8 cellular contexts compared by ENCODE assay signal in the genomic region with DNA sequence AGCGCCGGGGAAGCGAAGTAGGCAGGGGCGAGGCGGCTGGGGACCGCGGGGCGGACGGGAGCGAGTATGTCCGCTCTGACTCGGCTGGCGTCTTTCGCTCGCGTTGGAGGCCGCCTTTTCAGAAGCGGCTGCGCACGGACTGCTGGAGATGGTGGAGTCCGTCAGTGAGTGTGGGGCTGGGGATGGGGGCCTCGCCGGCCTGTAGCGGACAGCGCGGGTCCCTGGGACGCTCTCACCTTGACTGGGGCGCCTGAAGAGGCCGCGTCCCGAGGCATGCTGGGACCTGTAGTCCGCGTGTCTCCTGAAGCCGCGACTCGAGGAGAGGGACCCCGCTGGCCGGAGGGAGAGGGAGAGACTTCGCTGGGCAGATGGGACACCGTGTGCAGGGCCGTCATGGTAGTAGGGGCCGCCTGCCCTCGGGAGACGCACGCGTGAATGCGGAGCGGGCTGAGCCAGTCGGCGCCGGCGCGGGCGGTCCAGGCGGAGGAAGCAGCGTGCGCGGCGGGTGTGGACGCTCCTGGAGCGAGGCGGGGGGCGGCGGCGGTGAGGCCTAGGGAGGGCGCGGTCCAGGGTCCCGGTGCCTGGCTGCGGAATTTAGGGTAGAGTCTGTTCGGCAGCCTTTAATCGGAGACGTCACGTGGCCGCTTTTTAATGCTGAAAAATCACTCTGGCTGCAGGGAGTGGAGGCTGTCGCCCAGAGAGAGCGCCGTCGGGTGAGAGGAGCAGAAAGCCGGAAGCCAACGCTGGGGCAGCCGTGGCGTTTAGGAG. TPM values are rescaled to one million over a fixed set of nuclear protein-coding genes. Genes with fewer than 3 reads are reported as not detected.
DNase-seq lines count a peak whose midpoint lies in the region; ATAC-seq, FAIRE-seq and TF ChIP-seq lines count a peak whose summit lies in the region.

A gene (plus strand): TSS at position 30 of the 768 bp plus-strand sequence. CDS start 37 bp downstream, at position 67.

- peak; percentile 43 to 67 (median 54) for DNase-seq in CD4-positive, alpha-beta T cell
- DNase-seq in GM19239 (ENCODE audit: insufficient read length, low spot score) (peak; percentile 83), NCI-H69 (lab: John Stamatoyannopoulos, UW) (peak; percentile 94), medulla oblongata (ENCODE audit: extremely low spot score) (peak; percentile 90)
- DNase-seq in activated CD4-positive, alpha-beta memory T cell treated with anti-CD3 and anti-CD28 coated beads for 36 hours: peak; percentile 80
- peak; percentile 46 to 59 (median 53) for DNase-seq in effector memory CD4-positive, alpha-beta T cell
- DNase-seq in stimulated activated CD8-positive, alpha-beta memory T cell treated with anti-CD3 and anti-CD28 coated beads, Interleukin-12 subunit alpha, Interleukin-12 subunit beta, amount 100 ng/mL, for 24 hours (ENCODE audit: extremely low read depth): peak; percentile 39

- H3K9me3 ChIP-seq in CD4-positive, alpha-beta T cell (ENCODE audit: control insufficient read depth, low read length): no peaks in the 10 kb centered on the region
- H3K9me3 ChIP-seq in effector memory CD4-positive, alpha-beta T cell (ENCODE audit: control insufficient read depth, low read length): no peaks in the 10 kb centered on the region

- H3K4me3 ChIP-seq in effector memory CD4-positive, alpha-beta T cell (ENCODE audit: insufficient read depth, low read depth, low read length, poor library complexity, severe bottlenecking): peak within 1 kb of the TSS; percentile 100

- no peaks in the 10 kb centered on the region for H3K27me3 Mint-ChIP-seq in CD4-positive, alpha-beta T cell
- no peaks in the 10 kb centered on the region for H3K27me3 Mint-ChIP-seq in activated CD4-positive, alpha-beta memory T cell treated with anti-CD3 and anti-CD28 coated beads for 36 hours

- peaks cover 31% of the 10 kb centered on the region for H3K36me3 Mint-ChIP-seq in CD4-positive, alpha-beta T cell (ENCODE audit: low read depth)
- peaks cover 2% of the 10 kb centered on the region for H3K36me3 Mint-ChIP-seq in activated CD4-positive, alpha-beta memory T cell treated with anti-CD3 and anti-CD28 coated beads for 36 hours

- H3K9me3 Mint-ChIP-seq in CD4-positive, alpha-beta T cell: no peaks in the 10 kb centered on the region
- H3K9me3 Mint-ChIP-seq in activated CD4-positive, alpha-beta memory T cell treated with anti-CD3 and anti-CD28 coated beads for 36 hours: no peaks in the 10 kb centered on the region

- H3K27ac ChIP-seq in CD4-positive, alpha-beta T cell (ENCODE audit: low read depth, low read length): peak within 1 kb of the TSS; percentile 91
- peak within 1 kb of the TSS; percentile 94 for H3K27ac ChIP-seq in effector memory CD4-positive, alpha-beta T cell (ENCODE audit: insufficient read depth, low read length, poor library complexity, severe bottlenecking)

- peaks cover 18% of the 10 kb centered on the region for H3K4me1 ChIP-seq in effector memory CD4-positive, alpha-beta T cell (ENCODE audit: control insufficient read depth, insufficient read depth, low read length, poor library complexity, severe bottlenecking)

- TF ChIP-seq CTCF in CD4-positive, alpha-beta T cell (IDR thresholded peaks at IDR 0.05): no peak

- POLR2A ChIA-PET in CD4-positive, alpha-beta T cell (lab: Charles Lee): interaction anchor here (0.7 to 1.6 kb wide), 9 partner anchors 11 to 318 kb away, joined by 3 to 13 read pairs (median 5); a partner anchor contains a TSS
- POLR2A ChIA-PET in activated CD4-positive, alpha-beta memory T cell treated with anti-CD3 and anti-CD28 coated beads for 36 hours (lab: Charles Lee): interaction anchor here (1.0 to 1.4 kb wide), 2 partner anchors 10 to 220 kb away, joined by 3 to 4 read pairs; no protein-coding TSS in a partner anchor

- ATAC-seq in CD4-positive, alpha-beta T cell (ENCODE audit: poor library complexity): peak; percentile 87
- peak; percentile 89 for ATAC-seq in HG03439 (IDR thresholded peaks at IDR 0.05; ENCODE audit: unreplicated experiment)

- peak within 1 kb of the TSS; percentile 100 for H3K27ac Mint-ChIP-seq in CD4-positive, alpha-beta T cell
- peak within 1 kb of the TSS; percentile 97 for H3K27ac Mint-ChIP-seq in activated CD4-positive, alpha-beta memory T cell treated with anti-CD3 and anti-CD28 coated beads for 36 hours

- peak within 1 kb of the TSS; percentile 100 for H3K4me3 Mint-ChIP-seq in CD4-positive, alpha-beta T cell
- H3K4me3 Mint-ChIP-seq in activated CD4-positive, alpha-beta memory T cell treated with anti-CD3 and anti-CD28 coated beads for 36 hours: peak within 1 kb of the TSS; percentile 95

- CTCF ChIA-PET in CD4-positive, alpha-beta T cell (lab: Charles Lee): interaction anchor here (0.7 to 1.0 kb wide), 2 partner anchors 318 to 1337 kb away, joined by 3 read pairs; a partner anchor contains a TSS
- CTCF ChIA-PET in activated CD4-positive, alpha-beta memory T cell treated with anti-CD3 and anti-CD28 coated beads for 36 hours (lab: Charles Lee): interaction anchor here (0.7 to 1.1 kb wide), 4 partner anchors 19 to 177 kb away, joined by 3 read pairs; a partner anchor contains a TSS

- intact Hi-C loops in CD4-positive, alpha-beta T cell (cut with DNase I, micrococcal nuclease): loop anchor here (1.0 to 10.0 kb wide), 4 partner anchors 24 to 1038 kb away; a partner anchor contains a TSS
- intact Hi-C loops in activated CD4-positive, alpha-beta memory T cell treated with anti-CD3 and anti-CD28 coated beads for 36 hours (cut with micrococcal nuclease): loop anchor here (1.0 to 10.0 kb wide), 6 partner anchors 24 to 858 kb away; a partner anchor contains a TSS

- no peaks in the 10 kb centered on the region for H3K36me3 ChIP-seq in effector memory CD4-positive, alpha-beta T cell (ENCODE audit: control insufficient read depth, insufficient read depth, low read length)

- FAIRE-seq in GM19239 (lab: Jason Lieb, UNC): peak; percentile 91

- H3K27me3 ChIP-seq in CD4-positive, alpha-beta T cell (ENCODE audit: control insufficient read depth, insufficient read depth, low read length): no peaks in the 10 kb centered on the region
- H3K27me3 ChIP-seq in effector memory CD4-positive, alpha-beta T cell (replicated peaks; ENCODE audit: control insufficient read depth, insufficient read depth, low read length, poor library complexity, severe bottlenecking): no peaks in the 10 kb centered on the region

- H3K4me1 Mint-ChIP-seq in CD4-positive, alpha-beta T cell (ENCODE audit: low read depth): peaks cover 38% of the 10 kb centered on the region
- peaks cover 32% of the 10 kb centered on the region for H3K4me1 Mint-ChIP-seq in activated CD4-positive, alpha-beta memory T cell treated with anti-CD3 and anti-CD28 coated beads for 36 hours (ENCODE audit: low read depth)

RNA-seq across cellular contexts. Expression of the gene that starts here (rescaled TPM):
- total RNA-seq in CD4-positive, alpha-beta T cell: 10 to 100 TPM; 73.7 to 84.4 TPM
- total RNA-seq in activated CD4-positive, alpha-beta memory T cell treated with anti-CD3 and anti-CD28 coated beads for 36 hours: 100 to 1,000 TPM; 171 to 183 TPM

Comparison
In these comparisons a context has a peak if more than half of its experiments do, and no peak if none do; other contexts are left out.
1. Peak in every context shown above with its lines: DNase-seq, ATAC-seq, H3K4me3 ChIP-seq and H3K27ac ChIP-seq.
2. DNase-seq: peak in every context shown above with its lines; median percentile 94 in NCI-H69; 90 in medulla oblongata; 83 in GM19239; 80 in activated CD4-positive, alpha-beta memory T cell treated with anti-CD3 and anti-CD28 coated beads for 36 hours; 54 in CD4-positive, alpha-beta T cell; 53 in effector memory CD4-positive, alpha-beta T cell; 39 in stimulated activated CD8-positive, alpha-beta memory T cell treated with anti-CD3 and anti-CD28 coated beads, Interleukin-12 subunit alpha, Interleukin-12 subunit beta, amount 100 ng/mL, for 24 hours.